ENCODE assay signal across 16 cellular contexts in genomic region chr9:2568689-2569088, GRCh38. TPM values are rescaled to one million over a fixed set of nuclear protein-coding genes. Genes with fewer than 3 reads are reported as not detected.
A peak's percentile ranks its signal among the peaks of the same experiment; 100 is the strongest.
DNase-seq lines count a peak whose midpoint lies in the region; ATAC-seq, FAIRE-seq and TF ChIP-seq lines count a peak whose summit lies in the region.
"Had no signal": no experiment of that assay in that cellular context is flagged by ENCODE, and none has a peak within 500 bp of the region (broad histone marks: within the 10 kb centered on the region; RNA-seq: fewer than 3 reads in every experiment).

No MANE protein-coding gene starts in this region.

- H3K27me3 Mint-ChIP-seq in WTC11 (ENCODE audit: low read depth) (no peaks in the 10 kb centered on the region), natural killer cell (ENCODE audit: low read depth in 2 of 2) (no peaks in the 10 kb centered on the region)

- in situ Hi-C loops in gastrocnemius medialis (cut with MboI; ENCODE audit: low sequenced_read_pairs in 4 of 4), result loop anchor here in 1 of 4 donors (10.0 kb wide), 1 partner anchor 46 kb away; no protein-coding TSS in a partner anchor

- no peak overlapping the region for H3K14ac ChIP-seq in neuronal stem cell (ENCODE audit: low read length)

- POLR2A ChIA-PET in PC-3 (lab: Charles Lee; ENCODE audit: unreplicated experiment) (no interaction called here), WTC11 (lab: Charles Lee) (no interaction called here)

- H4K8ac ChIP-seq in neuronal stem cell (ENCODE audit: low read depth, low read length), result no peak overlapping the region

- ATAC-seq in PC-3, result peak; percentile 25; the same call in 1 of the 2 replicates
- ATAC-seq in gastrocnemius medialis, result no peak
- no peak for ATAC-seq in WTC11
- no peak for ATAC-seq in natural killer cell
- ATAC-seq: GM12878 had no signal

- no peak for DNase-seq in H54 (ENCODE audit: insufficient read length, low spot score)
- peak; percentile 28 for DNase-seq in PC-3
- DNase-seq in islet precursor cell, result peak; percentile 71
- no peak for DNase-seq in gastrocnemius medialis
- DNase-seq in neuronal stem cell (ENCODE audit: low spot score), result no peak
- DNase-seq in medulla oblongata (ENCODE audit: extremely low spot score), result no peak
- DNase-seq in WTC11 (ENCODE audit: low spot score), result no peak
- DNase-seq in natural killer cell, result no peak
- DNase-seq: C1 segment of cervical spinal cord, NCI-H1417 treated with DMSO at 0.1 percent for 48 hours, NCI-H2029, NCI-H510A treated with DMSO at 0.1 percent for 48 hours had no signal

- H3K4me2 ChIP-seq in PC-3 (ENCODE audit: low read length) (peak overlapping the region; percentile 29; the same call in 1 of the 2 replicates), neuronal stem cell (ENCODE audit: insufficient read depth, low read length, poor library complexity, severe bottlenecking) (no peak overlapping the region)

- H3K9me2 ChIP-seq in PC-3 (replicated peaks; ENCODE audit: low read length), result no peaks in the 10 kb centered on the region

- no peak overlapping the region for H4K91ac ChIP-seq in neuronal stem cell (ENCODE audit: low read depth, low read length, poor library complexity)

- no peaks in the 10 kb centered on the region for H3K36me3 ChIP-seq in PC-3 (ENCODE audit: low read depth, low read length)
- no peaks in the 10 kb centered on the region for H3K36me3 ChIP-seq in gastrocnemius medialis
- H3K36me3 ChIP-seq in neuronal stem cell (replicated peaks in 1 of 2; ENCODE audit: control insufficient read depth in 2 of 2, insufficient read depth in 2 of 2, low read length in 2 of 2), result no peaks in the 10 kb centered on the region

- H3K4ac ChIP-seq in neuronal stem cell (ENCODE audit: low read length), result no peak overlapping the region

- intact Hi-C loops in PC-3 (cut with micrococcal nuclease) (no loop called here), gastrocnemius medialis (cut with DNase I; ENCODE audit: low total_unique reads) (loop anchor here (1.0 kb wide), 1 partner anchor 95 kb away; no protein-coding TSS in a partner anchor), natural killer cell (cut with micrococcal nuclease) (no loop called here)

- TF ChIP-seq POLR2A in H54 (IDR thresholded peaks at IDR 0.05; ENCODE audit: low read depth, low read length) (no peak), gastrocnemius medialis (IDR thresholded peaks at IDR 0.05) (no peak)

- TF ChIP-seq CTCF in PC-3 (conservative IDR thresholded peaks at IDR 0.05; ENCODE audit: low read depth, low read length) (no peak), gastrocnemius medialis (IDR thresholded peaks at IDR 0.05 in 4 of 5, conservative IDR thresholded peaks at IDR 0.05 in 1 of 5) (no peak), WTC11 (IDR thresholded peaks at IDR 0.05) (no peak), natural killer cell (IDR thresholded peaks at IDR 0.05) (no peak)

- H3K9me3 Mint-ChIP-seq in WTC11 (0 out of 2 replicates have a peak, but pooled peaks cover 4% of the 10 kb centered on the region), natural killer cell (no peaks in the 10 kb centered on the region)

- H3K4me3 Mint-ChIP-seq in WTC11 (no peak overlapping the region), natural killer cell (no peak overlapping the region)

- 0 out of 2 replicates have a peak, but pooled peaks cover 3% of the 10 kb centered on the region for H4K20me1 ChIP-seq in PC-3 (ENCODE audit: low read length)

- H2AFZ ChIP-seq in PC-3 (ENCODE audit: low read length), result no peak overlapping the region
- H2AFZ ChIP-seq in neuronal stem cell (ENCODE audit: low read length), result no peak overlapping the region

- CTCF ChIA-PET in PC-3 (lab: Charles Lee) (no interaction called here), WTC11 (lab: Charles Lee) (no interaction called here)

- no peaks in the 10 kb centered on the region for H3F3A ChIP-seq in PC-3 (ENCODE audit: low read length, unreplicated experiment)

- H2BK120ac ChIP-seq in neuronal stem cell (ENCODE audit: low read depth, low read length), result no peak overlapping the region

- H3K27me3 ChIP-seq in PC-3 (ENCODE audit: low read length) (no peaks in the 10 kb centered on the region), gastrocnemius medialis (no peaks in the 10 kb centered on the region), neuronal stem cell (ENCODE audit: control insufficient read depth in 3 of 3, insufficient read depth in 3 of 3, low read depth in 1 of 3, low read length in 3 of 3) (no peaks in the 10 kb centered on the region)

- H2BK12ac ChIP-seq in neuronal stem cell (ENCODE audit: low read length), result no peak overlapping the region

- H3K27ac Mint-ChIP-seq in WTC11 (no peak overlapping the region), natural killer cell (no peak overlapping the region)

- H3K79me1 ChIP-seq in neuronal stem cell (ENCODE audit: low read depth, low read length), result no peaks in the 10 kb centered on the region

- H3K4me3 ChIP-seq in PC-3 (ENCODE audit: low read length), result no peak overlapping the region
- H3K4me3 ChIP-seq in gastrocnemius medialis, result no peak overlapping the region
- H3K4me3 ChIP-seq in neuronal stem cell (ENCODE audit: low read length in 2 of 2), result no peak overlapping the region
- H3K4me3 ChIP-seq: GM12878, SK-N-MC had no signal

- no peak overlapping the region for H3K23ac ChIP-seq in neuronal stem cell (ENCODE audit: low read depth, low read length, poor library complexity)

- no peak overlapping the region for H3K18ac ChIP-seq in neuronal stem cell (ENCODE audit: low read length)

- H3K9me3 ChIP-seq in PC-3 (ENCODE audit: low read length) (no peaks in the 10 kb centered on the region), gastrocnemius medialis (no peaks in the 10 kb centered on the region), neuronal stem cell (replicated peaks in 1 of 2; ENCODE audit: control insufficient read depth in 2 of 2, insufficient read depth in 1 of 2, low read depth in 1 of 2, low read length in 2 of 2) (peaks cover 0 to 1% of the 10 kb centered on the region in 2 donors)

- no TSS peak for BruUV-seq in PC-3 (replicated peaks; lab: Mats Ljungman, UMichigan)

- no peaks in the 10 kb centered on the region for H3K4me1 Mint-ChIP-seq in WTC11
- H3K4me1 Mint-ChIP-seq in natural killer cell, result peaks cover 0 to 14% of the 10 kb centered on the region in 2 donors

- no peak overlapping the region for H2BK5ac ChIP-seq in neuronal stem cell (ENCODE audit: low read length)

- H2AK5ac ChIP-seq in neuronal stem cell (ENCODE audit: low read depth, low read length), result no peak overlapping the region

- H3K79me2 ChIP-seq in PC-3 (ENCODE audit: low read length), result no peaks in the 10 kb centered on the region

- H3K27ac ChIP-seq in PC-3 (ENCODE audit: low read length) (no peak overlapping the region), gastrocnemius medialis (peak overlapping the region; percentile 75 to 83 (median 81)), neuronal stem cell (replicated peaks; ENCODE audit: low read length) (no peak overlapping the region)
- H3K27ac ChIP-seq: SK-N-MC had no signal

- no peak overlapping the region for H2BK15ac ChIP-seq in neuronal stem cell (ENCODE audit: low read length)

- H3K9ac ChIP-seq in PC-3 (ENCODE audit: low read length), result no peak overlapping the region
- no peak overlapping the region for H3K9ac ChIP-seq in neuronal stem cell (ENCODE audit: low read depth, low read length, poor library complexity)

- peak; percentile 53 for FAIRE-seq in H54 (lab: Jason Lieb, UNC)
- FAIRE-seq: GM12878, GM18507 had no signal

- H3K4me1 ChIP-seq in PC-3 (ENCODE audit: insufficient read depth, low read length) (peaks cover 23% of the 10 kb centered on the region), gastrocnemius medialis (peaks cover 17 to 40% of the 10 kb centered on the region in 2 donors), neuronal stem cell (ENCODE audit: control insufficient read depth in 2 of 2, insufficient read depth in 1 of 2, low read depth in 1 of 2, low read length in 2 of 2) (no peaks in the 10 kb centered on the region)

- H3K36me3 Mint-ChIP-seq in WTC11 (no peaks in the 10 kb centered on the region), natural killer cell (no peaks in the 10 kb centered on the region)

TF ChIP-seq in WTC11, 78 proteins besides CTCF, POLR2A, EP300 and RAD21 (continues in another document):
- TF ChIP-seq NR1H2 (CRISPR knock-in tag; IDR thresholded peaks at IDR 0.05), result no peak
- no peak for TF ChIP-seq NFATC4 (CRISPR knock-in tag; IDR thresholded peaks at IDR 0.05)
- no peak for TF ChIP-seq ATF3 (CRISPR knock-in tag; conservative IDR thresholded peaks at IDR 0.05)

RNA-seq across cellular contexts. Expression of gene VLDLR, which starts 52.9 kb away (rescaled TPM):
- total RNA-seq in PC-3 (2014; rRNA removed) (0.81 and 1.2 TPM in 2 replicates), gastrocnemius medialis (10 to 100 TPM; 13.6 to 19.6 (median 16.9) TPM), WTC11 (2021) (40.8 to 57.1 TPM (median 56.6 TPM) in 3 replicates), natural killer cell (1 to 10 TPM; 1.4 to 2.6 (median 2.4) TPM)
- polyA plus RNA-seq in neuronal stem cell (2013, experiment 1 of 2), result 3.6 TPM
- 3.6 TPM for polyA plus RNA-seq in neuronal stem cell (2013, experiment 2 of 2)
- total RNA-seq: G401 had no signal

Comparison
In these comparisons a context has a peak if more than half of its experiments do, and no peak if none do; other contexts are left out.
1. DNase-seq: peak in PC-3 (single experiment) and islet precursor cell (single experiment); none in H54 (single experiment), gastrocnemius medialis (0 of 2), neuronal stem cell (single experiment), medulla oblongata (single experiment), WTC11 (single experiment) and natural killer cell (single experiment).
2. H3K27ac ChIP-seq: peak in gastrocnemius medialis (4 of 4); none in PC-3 (single experiment) and neuronal stem cell (single experiment).